8 cellular contexts compared by ENCODE assay signal in the genomic region with DNA sequence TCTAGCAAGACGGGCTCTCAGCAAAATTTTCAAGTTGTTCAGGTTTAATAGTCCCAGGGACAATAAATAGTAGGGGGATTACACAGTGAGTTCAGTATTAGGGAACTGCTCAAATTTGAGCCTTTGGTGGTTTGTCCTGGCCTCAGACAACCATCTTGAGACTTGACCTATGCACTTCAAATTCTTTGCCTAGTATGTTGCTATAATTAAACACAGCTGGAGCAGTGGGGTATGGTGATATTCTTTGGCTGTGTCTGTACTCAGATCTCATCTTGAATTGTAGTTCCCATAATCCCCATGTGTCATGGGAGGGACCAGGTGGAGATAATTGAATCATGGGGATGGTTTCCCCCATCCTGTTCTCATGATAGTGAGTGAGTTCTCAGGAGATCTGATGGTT. TPM values are rescaled to one million over a fixed set of nuclear protein-coding genes. Genes with fewer than 3 reads are reported as not detected.
"Had no signal": no experiment of that assay in that cellular context is flagged by ENCODE, and none has a peak within 500 bp of the region (broad histone marks: within the 10 kb centered on the region; RNA-seq: fewer than 3 reads in every experiment).

No MANE protein-coding gene starts in this region.

RNA-seq across cellular contexts. Expression of a gene that starts 43.3 kb away (rescaled TPM):
- total RNA-seq: K562, M059J, OCI-LY7, PC-9, Right ventricle myocardium inferior, RPMI7951, SJCRH30, SK-MEL-5 had no signal
